18 cellular contexts compared by ENCODE assay signal in the genomic region with DNA sequence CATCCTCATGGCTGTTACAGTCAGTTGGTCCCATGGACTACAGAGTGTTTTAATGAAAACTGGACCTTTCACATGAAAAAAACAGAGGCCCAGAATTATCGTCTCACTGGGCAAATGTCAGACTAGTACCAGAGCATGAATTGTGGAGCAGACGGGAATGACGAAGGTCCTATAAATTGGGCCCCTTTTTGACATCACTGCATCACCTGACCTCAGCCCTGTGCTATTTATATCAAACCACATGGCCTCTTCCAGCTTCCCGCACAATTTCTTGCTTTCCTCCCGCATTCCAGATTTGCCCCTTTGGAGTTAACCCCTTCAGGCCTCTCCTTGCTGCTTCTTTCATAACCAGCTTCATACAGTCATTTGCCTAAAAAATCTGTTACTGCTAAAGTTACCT.
DNase-seq lines count a peak whose midpoint lies in the region; ATAC-seq and TF ChIP-seq lines count a peak whose summit lies in the region.
"Had no signal": no experiment of that assay in that cellular context is flagged by ENCODE, and none has a peak within 500 bp of the region (broad histone marks: within the 10 kb centered on the region; RNA-seq: fewer than 3 reads in every experiment).

No MANE protein-coding gene starts in this region.

- H3K4me1 ChIP-seq in DOHH2 (ENCODE audit: control insufficient read depth, low read length) = peaks cover 11% of the 10 kb centered on the region

- H3K9me2 ChIP-seq in DOHH2 (replicated peaks; ENCODE audit: control insufficient read depth, low read length) = no peaks in the 10 kb centered on the region

- H3K79me2 ChIP-seq in DOHH2 (ENCODE audit: control insufficient read depth, low read length) = no peaks in the 10 kb centered on the region

- POLR2A ChIA-PET in HEK293T (lab: Yijun Ruan, JAX) = no interaction called here

- H4K20me1 ChIP-seq in DOHH2 (ENCODE audit: control insufficient read depth, insufficient read depth, low read depth, low read length) = no peaks in the 10 kb centered on the region

- CTCF ChIA-PET in HEK293T (lab: Yijun Ruan, JAX) = no interaction called here

- H3K27ac ChIP-seq in DOHH2 (ENCODE audit: low read depth, low read length) = no peak overlapping the region

- DNase-seq in SK-MEL-5 (ENCODE audit: low read depth, low spot score) (peak; percentile 66), glomerular visceral epithelial cell (ENCODE audit: extremely low spot score) (peak; percentile 9), retina (peak; percentile 6), NCI-H2196 treated with DMSO at 0.1 percent for 48 hours (lab: John Stamatoyannopoulos, UW; ENCODE audit: unreplicated experiment) (no peak), HEK293T (ENCODE audit: extremely low spot score) (no peak)
- DNase-seq: GOT3, Kasumi-1, NCI-H1694 treated with DMSO at 0.1 percent for 48 hours, NCI-H2081 treated with DMSO at 0.1 percent for 48 hours, NCI-H2171 treated with DMSO at 0.1 percent for 48 hours, NCI-H446, NCI-H526 treated with DMSO at 0.1 percent for 48 hours, RPMI8226, SHP77 treated with DMSO at 0.1 percent for 48 hours, T-cell had no signal

- H3K4me3 ChIP-seq in DOHH2 (ENCODE audit: low read length) = no peak overlapping the region
- H3K4me3 ChIP-seq: GM12878 had no signal

- in situ Hi-C loops in SK-MEL-5 (cut with HindIII; ENCODE audit: low pct_unique_long_range_greater_than_20kb, low sequenced_read_pairs) = no loop called here

- peak overlapping the region; percentile 21; the same call in 1 of the 2 replicates for H3K4me2 ChIP-seq in DOHH2 (ENCODE audit: low read length)

- no peaks in the 10 kb centered on the region for H3K27me3 ChIP-seq in DOHH2 (ENCODE audit: control insufficient read depth, low read length)

- no peaks in the 10 kb centered on the region for H3K36me3 ChIP-seq in DOHH2 (ENCODE audit: control insufficient read depth, low read length)

- H3F3A ChIP-seq in DOHH2 (ENCODE audit: control insufficient read depth, insufficient read depth) = no peaks in the 10 kb centered on the region

- no peaks in the 10 kb centered on the region for H3K9me3 ChIP-seq in DOHH2 (ENCODE audit: control insufficient read depth, insufficient read depth, low read length)

- no peak for ATAC-seq in GM21723 (IDR thresholded peaks at IDR 0.05; ENCODE audit: unreplicated experiment)
- ATAC-seq: T-cell had no signal

- TF ChIP-seq CTCF in DOHH2 (IDR thresholded peaks at IDR 0.05; ENCODE audit: low read depth, low read length, poor library complexity, severe bottlenecking) = no peak

TF ChIP-seq in HEK293T, 16 proteins besides CTCF, POLR2A, EP300 and RAD21:
- no peak for TF ChIP-seq HDGF (IDR thresholded peaks at IDR 0.05; ENCODE audit: borderline replicate concordance)
- TF ChIP-seq BHLHE40 (IDR thresholded peaks at IDR 0.05; ENCODE audit: borderline replicate concordance) = no peak
- TF ChIP-seq SUZ12 (IDR thresholded peaks at IDR 0.05) = no peak
- no peak for TF ChIP-seq FOXM1 (IDR thresholded peaks at IDR 0.05; ENCODE audit: borderline replicate concordance)
- TF ChIP-seq FOXK2 (IDR thresholded peaks at IDR 0.05) = no peak
- TF ChIP-seq CTBP1 (IDR thresholded peaks at IDR 0.05; ENCODE audit: borderline replicate concordance) = no peak
- TF ChIP-seq, protein P1, sequence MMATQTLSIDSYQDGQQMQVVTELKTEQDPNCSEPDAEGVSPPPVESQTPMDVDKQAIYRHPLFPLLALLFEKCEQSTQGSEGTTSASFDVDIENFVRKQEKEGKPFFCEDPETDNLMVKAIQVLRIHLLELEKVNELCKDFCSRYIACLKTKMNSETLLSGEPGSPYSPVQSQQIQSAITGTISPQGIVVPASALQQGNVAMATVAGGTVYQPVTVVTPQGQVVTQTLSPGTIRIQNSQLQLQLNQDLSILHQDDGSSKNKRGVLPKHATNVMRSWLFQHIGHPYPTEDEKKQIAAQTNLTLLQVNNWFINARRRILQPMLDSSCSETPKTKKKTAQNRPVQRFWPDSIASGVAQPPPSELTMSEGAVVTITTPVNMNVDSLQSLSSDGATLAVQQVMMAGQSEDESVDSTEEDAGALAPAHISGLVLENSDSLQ (IDR thresholded peaks at IDR 0.05) = no peak
- no peak for TF ChIP-seq ZNF384 (IDR thresholded peaks at IDR 0.05)
- no peak for TF ChIP-seq NFRKB (IDR thresholded peaks at IDR 0.05)
- no peak for TF ChIP-seq FOXA1 (IDR thresholded peaks at IDR 0.05)
- TF ChIP-seq ARNT (IDR thresholded peaks at IDR 0.05) = no peak
- no peak for TF ChIP-seq ELF4 (IDR thresholded peaks at IDR 0.05)
- TF ChIP-seq TARDBP (IDR thresholded peaks at IDR 0.05) = no peak
- no peak for TF ChIP-seq SP1 (IDR thresholded peaks at IDR 0.05)
- no peak for TF ChIP-seq LEF1 (IDR thresholded peaks at IDR 0.05; ENCODE audit: borderline replicate concordance)

Comparison
In these comparisons a context has a peak if more than half of its experiments do, and no peak if none do; other contexts are left out.
1. DNase-seq: peak in SK-MEL-5 (single experiment), glomerular visceral epithelial cell (single experiment) and retina (single experiment); none in NCI-H2196 treated with DMSO at 0.1 percent for 48 hours (single experiment) and HEK293T (single experiment).